26 cellular contexts compared by ENCODE assay signal in the genomic region with DNA sequence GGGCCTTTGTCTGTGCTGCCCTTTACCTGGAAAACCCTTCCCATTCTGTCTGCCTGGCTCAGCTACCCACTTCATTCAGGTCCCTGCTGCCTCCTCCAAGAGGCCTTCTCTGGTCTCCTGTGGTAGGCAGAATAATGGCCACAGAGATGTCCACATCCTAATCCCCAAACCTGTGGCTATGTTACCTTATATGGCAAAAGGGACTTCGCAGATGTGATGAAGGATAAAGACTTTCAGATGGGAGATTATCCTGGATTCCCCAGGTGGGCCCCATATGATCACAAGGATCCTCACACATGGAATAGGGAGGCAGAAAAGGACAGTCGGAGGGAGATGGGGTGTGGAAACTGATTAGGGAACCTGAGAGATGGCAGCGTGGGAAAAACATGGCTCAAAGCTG. TPM values are rescaled to one million over a fixed set of nuclear protein-coding genes. Genes with fewer than 3 reads are reported as not detected.
A peak's percentile ranks its signal among the peaks of the same experiment; 100 is the strongest.
DNase-seq lines count a peak whose midpoint lies in the region; ATAC-seq lines count a peak whose summit lies in the region.
"Had no signal": no experiment of that assay in that cellular context is flagged by ENCODE, and none has a peak within 500 bp of the region (broad histone marks: within the 10 kb centered on the region; RNA-seq: fewer than 3 reads in every experiment).

No MANE protein-coding gene starts in this region.

- H3K27me3 ChIP-seq in BLaER1 treated with 17β-estradiol and CSF1 and Interleukin-3, amounts not matched to agents 10 nM and 100 nM: peaks cover 0 to 16% (median 0%) of the 10 kb centered on the region in 11 experiments; a peak in 2 of 22 replicates
- H3K27me3 ChIP-seq: ovary had no signal

- no peak overlapping the region for H3K27ac ChIP-seq in BLaER1 treated with 17β-estradiol and CSF1 and Interleukin-3, amounts not matched to agents 10 nM and 100 nM
- H3K27ac ChIP-seq: GM23248, ovary, skin epidermis had no signal

- peaks cover 37% of the 10 kb centered on the region for H3K4me1 Mint-ChIP-seq in T-helper 2 cell treated with Interferon-gamma antibody and Interleukin-4, amounts not matched to agents 5 μg/mL and 100 μg/mL, for 36 hours (ENCODE audit: low read depth)
- peaks cover 80% of the 10 kb centered on the region for H3K4me1 Mint-ChIP-seq in activated T-helper 1 cell treated with anti-CD3 and anti-CD28 coated beads, Interleukin-12 subunit alpha, Interleukin-12 subunit beta, Interleukin-2, Interleukin-4 antibody, amounts not matched to agents 30 ng/mL and 10 ng/mL and 1 ng/mL, durations not matched to agents 14 hours and 24 hours and 36 hours (ENCODE audit: low read depth)
- peaks cover 14 to 25% (median 23%) of the 10 kb centered on the region in 3 donors for H3K4me1 Mint-ChIP-seq in naive B cell
- H3K4me1 Mint-ChIP-seq: brain, mesothelial cell of epicardium had no signal

- ATAC-seq in naive B cell (ENCODE audit: low read depth in 2 of 2) (no peak), GM18502 (IDR thresholded peaks at IDR 0.05; ENCODE audit: poor library complexity, unreplicated experiment) (no peak)

- no peak overlapping the region for H3K4me3 ChIP-seq in BLaER1 treated with 17β-estradiol and CSF1 and Interleukin-3, amounts not matched to agents 10 nM and 100 nM
- H3K4me3 ChIP-seq: GM23248, ovary, skin epidermis had no signal

- H3K36me3 ChIP-seq in BLaER1 treated with 17β-estradiol and CSF1 and Interleukin-3, amounts not matched to agents 10 nM and 100 nM: no peaks in the 10 kb centered on the region
- H3K36me3 ChIP-seq: ovary had no signal

- H3K27me3 Mint-ChIP-seq in T-helper 2 cell treated with Interferon-gamma antibody and Interleukin-4, amounts not matched to agents 5 μg/mL and 100 μg/mL, for 36 hours (ENCODE audit: low read depth): no peaks in the 10 kb centered on the region
- no peaks in the 10 kb centered on the region for H3K27me3 Mint-ChIP-seq in activated T-helper 1 cell treated with anti-CD3 and anti-CD28 coated beads, Interleukin-12 subunit alpha, Interleukin-12 subunit beta, Interleukin-2, Interleukin-4 antibody, amounts not matched to agents 30 ng/mL and 10 ng/mL and 1 ng/mL, durations not matched to agents 14 hours and 24 hours and 36 hours (ENCODE audit: insufficient read depth)
- peaks cover 0 to 3% (median 0%) of the 10 kb centered on the region in 3 donors for H3K27me3 Mint-ChIP-seq in naive B cell
- H3K27me3 Mint-ChIP-seq: activated B cell treated with CpG ODN at 0.5 μM for 24 hours; activated CD4-positive, alpha-beta memory T cell treated with anti-CD3 and anti-CD28 coated beads for 36 hours had no signal

- no peaks in the 10 kb centered on the region for H3K9me3 ChIP-seq in BLaER1 treated with 17β-estradiol and CSF1 and Interleukin-3, amounts not matched to agents 10 nM and 100 nM (replicated peaks in 1 of 11)
- H3K9me3 ChIP-seq: ovary had no signal

- H3K4me2 ChIP-seq in BLaER1 treated with 17β-estradiol and CSF1 and Interleukin-3, amounts not matched to agents 10 nM and 100 nM: peak overlapping the region in 6 of 11 experiments; percentile 64 to 87 (median 76); a peak in 8 of 22 replicates

- intact Hi-C loops in activated T-helper 1 cell treated with anti-CD3 and anti-CD28 coated beads, Interleukin-12 subunit alpha, Interleukin-12 subunit beta, Interleukin-2, Interleukin-4 antibody, amounts not matched to agents 30 ng/mL and 10 ng/mL and 1 ng/mL, durations not matched to agents 14 hours and 24 hours and 36 hours (cut with micrococcal nuclease): no loop called here

- no peak for DNase-seq in T-helper 2 cell treated with Interferon-gamma antibody and Interleukin-4, amounts not matched to agents 5 μg/mL and 100 μg/mL, for 36 hours (ENCODE audit: low spot score)
- DNase-seq in T-helper 2 cell (no peak), naive B cell (no peak), dermis blood vessel endothelial cell (no peak)
- DNase-seq in activated T-helper 1 cell treated with anti-CD3 and anti-CD28 coated beads, Interleukin-12 subunit alpha, Interleukin-12 subunit beta, Interleukin-2, Interleukin-4 antibody, amounts not matched to agents 30 ng/mL and 10 ng/mL and 1 ng/mL, durations not matched to agents 14 hours and 24 hours and 36 hours (ENCODE audit: low spot score): no peak
- no peak for DNase-seq in activated CD4-positive, CD25-positive, alpha-beta regulatory T cell (lab: John Stamatoyannopoulos, UW)
- DNase-seq: activated B cell treated with CpG ODN at 0.5 μM for 24 hours; activated CD4-positive, alpha-beta memory T cell treated with anti-CD3 and anti-CD28 coated beads for 36 hours; activated gamma-delta T cell treated with Interleukin-2 at 50 U/mL for 16 hours; cerebellar nuclear complex; GM23248; kidney glomerular epithelial cell; NCI-H1048; NCI-H1694; NCI-H446; NCI-H748 treated with DMSO at 0.1 percent for 48 hours; ovary; stimulated activated naive CD4-positive, alpha-beta T cell treated with Interleukin-2 at 50 U/mL for 16 hours had no signal

- peaks cover 22% of the 10 kb centered on the region for H3K36me3 Mint-ChIP-seq in T-helper 2 cell treated with Interferon-gamma antibody and Interleukin-4, amounts not matched to agents 5 μg/mL and 100 μg/mL, for 36 hours (ENCODE audit: low read depth)
- H3K36me3 Mint-ChIP-seq in activated T-helper 1 cell treated with anti-CD3 and anti-CD28 coated beads, Interleukin-12 subunit alpha, Interleukin-12 subunit beta, Interleukin-2, Interleukin-4 antibody, amounts not matched to agents 30 ng/mL and 10 ng/mL and 1 ng/mL, durations not matched to agents 14 hours and 24 hours and 36 hours (ENCODE audit: low read depth): peaks cover 46% of the 10 kb centered on the region
- H3K36me3 Mint-ChIP-seq in naive B cell: no peaks in the 10 kb centered on the region
- H3K36me3 Mint-ChIP-seq: brain, mesothelial cell of epicardium had no signal

- H3K27ac Mint-ChIP-seq in T-helper 2 cell treated with Interferon-gamma antibody and Interleukin-4, amounts not matched to agents 5 μg/mL and 100 μg/mL, for 36 hours: peak overlapping the region; percentile 20
- peak overlapping the region; percentile 67 for H3K27ac Mint-ChIP-seq in activated T-helper 1 cell treated with anti-CD3 and anti-CD28 coated beads, Interleukin-12 subunit alpha, Interleukin-12 subunit beta, Interleukin-2, Interleukin-4 antibody, amounts not matched to agents 30 ng/mL and 10 ng/mL and 1 ng/mL, durations not matched to agents 14 hours and 24 hours and 36 hours
- peak overlapping the region in 4 of 6 donors; percentile 0 to 91 (median 25) for H3K27ac Mint-ChIP-seq in naive B cell
- H3K27ac Mint-ChIP-seq: activated B cell treated with CpG ODN at 0.5 μM for 24 hours; activated CD4-positive, alpha-beta memory T cell treated with anti-CD3 and anti-CD28 coated beads for 36 hours; mesothelial cell of epicardium had no signal

- H3K9me3 Mint-ChIP-seq in T-helper 2 cell treated with Interferon-gamma antibody and Interleukin-4, amounts not matched to agents 5 μg/mL and 100 μg/mL, for 36 hours: no peaks in the 10 kb centered on the region
- H3K9me3 Mint-ChIP-seq in activated T-helper 1 cell treated with anti-CD3 and anti-CD28 coated beads, Interleukin-12 subunit alpha, Interleukin-12 subunit beta, Interleukin-2, Interleukin-4 antibody, amounts not matched to agents 30 ng/mL and 10 ng/mL and 1 ng/mL, durations not matched to agents 14 hours and 24 hours and 36 hours: no peaks in the 10 kb centered on the region
- no peaks in the 10 kb centered on the region for H3K9me3 Mint-ChIP-seq in naive B cell
- H3K9me3 Mint-ChIP-seq: activated B cell treated with CpG ODN at 0.5 μM for 24 hours; activated CD4-positive, alpha-beta memory T cell treated with anti-CD3 and anti-CD28 coated beads for 36 hours had no signal

- peaks cover 0 to 56% (median 7%) of the 10 kb centered on the region in 11 experiments; a peak in 6 of 22 replicates for H4K20me1 ChIP-seq in BLaER1 treated with 17β-estradiol and CSF1 and Interleukin-3, amounts not matched to agents 10 nM and 100 nM

- peaks cover 13 to 75% (median 52%) of the 10 kb centered on the region in 10 experiments for H3K4me1 ChIP-seq in BLaER1 treated with 17β-estradiol and CSF1 and Interleukin-3, amounts not matched to agents 10 nM and 100 nM

- H3K9ac ChIP-seq in BLaER1 treated with 17β-estradiol and CSF1 and Interleukin-3, amounts not matched to agents 10 nM and 100 nM: no peak overlapping the region
- H3K9ac ChIP-seq: GM23248 had no signal

- H3K4me3 Mint-ChIP-seq in T-helper 2 cell treated with Interferon-gamma antibody and Interleukin-4, amounts not matched to agents 5 μg/mL and 100 μg/mL, for 36 hours: no peak overlapping the region
- no peak overlapping the region for H3K4me3 Mint-ChIP-seq in activated T-helper 1 cell treated with anti-CD3 and anti-CD28 coated beads, Interleukin-12 subunit alpha, Interleukin-12 subunit beta, Interleukin-2, Interleukin-4 antibody, amounts not matched to agents 30 ng/mL and 10 ng/mL and 1 ng/mL, durations not matched to agents 14 hours and 24 hours and 36 hours
- H3K4me3 Mint-ChIP-seq in naive B cell: no peak overlapping the region
- H3K4me3 Mint-ChIP-seq: activated B cell treated with CpG ODN at 0.5 μM for 24 hours; activated CD4-positive, alpha-beta memory T cell treated with anti-CD3 and anti-CD28 coated beads for 36 hours; brain; mesothelial cell of epicardium had no signal

RNA-seq across cellular contexts. Expression of a gene that starts 14.2 kb away (rescaled TPM):
- 133 and 140 TPM in 2 replicates for total RNA-seq in activated T-helper 1 cell treated with anti-CD3 and anti-CD28 coated beads, Interleukin-12 subunit alpha, Interleukin-12 subunit beta, Interleukin-2, Interleukin-4 antibody, amounts not matched to agents 30 ng/mL and 10 ng/mL and 1 ng/mL, durations not matched to agents 14 hours and 24 hours and 36 hours
- 10 to 100 TPM; 14.7 to 28.7 (median 18.2) TPM for polyA plus RNA-seq in naive B cell (ENCODE audit: low read depth in 6 of 6)
- total RNA-seq in dermis blood vessel endothelial cell: not detected in 2 replicates
- total RNA-seq: A172, endothelial cell of umbilical vein, frontal cortex had no signal
- polyA plus RNA-seq: endothelial cell of umbilical vein had no signal

Comparison
In these comparisons a context has a peak if more than half of its experiments do, and no peak if none do; other contexts are left out.
1. RNA of a gene that starts 14.2 kb away (total RNA-seq): 133 to 140 TPM in activated T-helper 1 cell treated with anti-CD3 and anti-CD28 coated beads, Interleukin-12 subunit alpha, Interleukin-12 subunit beta, Interleukin-2, Interleukin-4 antibody, amounts not matched to agents 30 ng/mL and 10 ng/mL and 1 ng/mL, durations not matched to agents 14 hours and 24 hours and 36 hours; not detected in dermis blood vessel endothelial cell; every median in the first group is over 100 times any median in the second.
2. Peak in every context shown above with its lines, with median percentiles within 50 percentile points of each other: H3K27ac Mint-ChIP-seq.